Comparison of ENCODE assay signal across 24 cellular contexts in genomic region chr9:5708414-5708813, GRCh38.
DNase-seq lines count a peak whose midpoint lies in the region; ATAC-seq and TF ChIP-seq lines count a peak whose summit lies in the region.
"Had no signal": no experiment of that assay in that cellular context is flagged by ENCODE, and none has a peak within 500 bp of the region (broad histone marks: within the 10 kb centered on the region; RNA-seq: fewer than 3 reads in every experiment).

No MANE protein-coding gene starts in this region.

- ATAC-seq in HG03432 (IDR thresholded peaks at IDR 0.05; ENCODE audit: unreplicated experiment): no peak
- no peak for ATAC-seq in stimulated activated effector memory CD8-positive, alpha-beta T cell treated with anti-CD3 and anti-CD28 coated beads, Interleukin-12 subunit alpha, Interleukin-12 subunit beta, amount 100 ng/mL, for 72 hours
- ATAC-seq: left colon; Right ventricle myocardium inferior; SK-N-SH treated with all-trans-retinoic acid at 6 μM for 48 hours; stimulated activated memory B cell treated with anti-CD40 and anti-IgM and Interleukin-4, amounts not matched to agents 10 μg/mL and 1 μg/mL and 100 μg/mL, for 72 hours; T-helper 17 cell had no signal

- DNase-seq in A673 (ENCODE audit: low spot score) (peak; percentile 11), ELR (ENCODE audit: low read depth) (peak; percentile 6), OCI-LY7 (ENCODE audit: low spot score) (peak; percentile 31), endodermal cell (no peak), coronary artery (ENCODE audit: low spot score) (no peak)
- no peak for DNase-seq in stimulated activated effector memory CD8-positive, alpha-beta T cell treated with anti-CD3 and anti-CD28 coated beads, Interleukin-12 subunit alpha, Interleukin-12 subunit beta, amount 100 ng/mL, for 72 hours (ENCODE audit: low spot score in 2 of 2)
- DNase-seq: activated CD4-positive, alpha-beta T cell treated with anti-CD3 and anti-CD28 coated beads for 36 hours; amygdala; hippocampal formation; Kasumi-1; left colon; NCI-H1092 treated with DMSO at 0.1 percent for 48 hours; NCI-H187; NCI-H524 treated with DMSO at 0.1 percent for 48 hours; ovary; T-helper 17 cell; trophoblast cell had no signal

- H3K36me3 ChIP-seq in A673 (ENCODE audit: insufficient read depth, low read length, poor library complexity, severe bottlenecking) (peaks cover 10% of the 10 kb centered on the region), OCI-LY7 (ENCODE audit: insufficient read depth, low read length) (peaks cover 81% of the 10 kb centered on the region), endodermal cell (ENCODE audit: control insufficient read depth, insufficient read depth, low read length) (peaks cover 29% of the 10 kb centered on the region)
- H3K36me3 ChIP-seq: ovary had no signal

- H3K27ac ChIP-seq in A673 (ENCODE audit: low read depth, low read length, poor library complexity, severe bottlenecking): no peak overlapping the region
- H3K27ac ChIP-seq in OCI-LY7 (ENCODE audit: low read depth, low read length, poor library complexity, severe bottlenecking): no peak overlapping the region
- no peak overlapping the region for H3K27ac ChIP-seq in endodermal cell (ENCODE audit: low read depth, low read length)
- H3K27ac ChIP-seq in coronary artery: no peak overlapping the region
- H3K27ac ChIP-seq: ovary had no signal

- H3K9ac ChIP-seq in endodermal cell (ENCODE audit: extremely low read depth, low read length, poor library complexity, severe bottlenecking): no peak overlapping the region

- H3K27me3 Mint-ChIP-seq in endodermal cell (ENCODE audit: insufficient read depth): no peaks in the 10 kb centered on the region
- H3K27me3 Mint-ChIP-seq: activated CD4-positive, alpha-beta T cell treated with anti-CD3 and anti-CD28 coated beads for 36 hours; activated naive CD4-positive, alpha-beta T cell treated with anti-CD3 and anti-CD28 coated beads, Interleukin-2, amount 50 U/mL, for 24 hours; stimulated activated memory B cell treated with anti-CD40 and anti-IgM and Interleukin-4, amounts not matched to agents 10 μg/mL and 1 μg/mL and 100 μg/mL, for 72 hours; T-helper 17 cell had no signal

- H3K9me3 ChIP-seq in A673 (ENCODE audit: low read depth, low read length, poor library complexity, severe bottlenecking) (peaks cover 28% of the 10 kb centered on the region), OCI-LY7 (ENCODE audit: low read length) (peaks cover 40% of the 10 kb centered on the region), endodermal cell (ENCODE audit: control insufficient read depth, low read length) (peaks cover 58% of the 10 kb centered on the region)

- intact Hi-C loops in A673 (cut with micrococcal nuclease; ENCODE audit: unreplicated experiment) (no loop called here), OCI-LY7 (cut with micrococcal nuclease; ENCODE audit: unreplicated experiment) (no loop called here)

- no peak overlapping the region for H2AFZ ChIP-seq in OCI-LY7 (ENCODE audit: low read length)

- peaks cover 83% of the 10 kb centered on the region for H3K79me2 ChIP-seq in OCI-LY7 (ENCODE audit: insufficient read depth, low read depth, low read length)

- TF ChIP-seq CTCF in A673 (conservative IDR thresholded peaks at IDR 0.05; ENCODE audit: low read depth, low read length) (no peak), OCI-LY7 (conservative IDR thresholded peaks at IDR 0.05; ENCODE audit: low read length) (no peak), endodermal cell (conservative IDR thresholded peaks at IDR 0.05) (no peak), coronary artery (IDR thresholded peaks at IDR 0.05) (no peak)

- H3K4me1 Mint-ChIP-seq in endodermal cell: peaks cover 7% of the 10 kb centered on the region
- peaks cover 3% of the 10 kb centered on the region for H3K4me1 Mint-ChIP-seq in stimulated activated effector memory CD8-positive, alpha-beta T cell treated with anti-CD3 and anti-CD28 coated beads, Interleukin-12 subunit alpha, Interleukin-12 subunit beta, amount 100 ng/mL, for 72 hours
- H3K4me1 Mint-ChIP-seq: CD14-positive monocyte, neural crest cell, T-helper 17 cell had no signal

- no peak overlapping the region for H3K4me3 ChIP-seq in A673 (ENCODE audit: low read depth, low read length, poor library complexity, severe bottlenecking)
- H3K4me3 ChIP-seq in OCI-LY7 (ENCODE audit: low read depth, low read length, poor library complexity, severe bottlenecking): no peak overlapping the region
- peak overlapping the region; percentile 4 for H3K4me3 ChIP-seq in endodermal cell (ENCODE audit: low read length)
- H3K4me3 ChIP-seq in coronary artery: no peak overlapping the region
- H3K4me3 ChIP-seq: ovary had no signal

- CTCF ChIA-PET in A673 (lab: Charles Lee): no interaction called here
- CTCF ChIA-PET in OCI-LY7 (lab: Charles Lee; ENCODE audit: unreplicated experiment): no interaction called here

- peaks cover 58% of the 10 kb centered on the region for H3K36me3 Mint-ChIP-seq in endodermal cell (ENCODE audit: low read depth)
- H3K36me3 Mint-ChIP-seq in stimulated activated effector memory CD8-positive, alpha-beta T cell treated with anti-CD3 and anti-CD28 coated beads, Interleukin-12 subunit alpha, Interleukin-12 subunit beta, amount 100 ng/mL, for 72 hours: peaks cover 19% of the 10 kb centered on the region

- no peak overlapping the region for H3K27ac Mint-ChIP-seq in endodermal cell
- no peak overlapping the region for H3K27ac Mint-ChIP-seq in stimulated activated effector memory CD8-positive, alpha-beta T cell treated with anti-CD3 and anti-CD28 coated beads, Interleukin-12 subunit alpha, Interleukin-12 subunit beta, amount 100 ng/mL, for 72 hours
- H3K27ac Mint-ChIP-seq: activated CD4-positive, alpha-beta T cell treated with anti-CD3 and anti-CD28 coated beads for 36 hours; CD14-positive monocyte; stimulated activated memory B cell treated with anti-CD40 and anti-IgM and Interleukin-4, amounts not matched to agents 10 μg/mL and 1 μg/mL and 100 μg/mL, for 72 hours; T-helper 17 cell had no signal

- no peaks in the 10 kb centered on the region for H3K9me2 ChIP-seq in OCI-LY7 (ENCODE audit: insufficient read depth, low read length)

- peaks cover 35% of the 10 kb centered on the region for H3K9me3 Mint-ChIP-seq in endodermal cell
- peaks cover 23% of the 10 kb centered on the region for H3K9me3 Mint-ChIP-seq in stimulated activated effector memory CD8-positive, alpha-beta T cell treated with anti-CD3 and anti-CD28 coated beads, Interleukin-12 subunit alpha, Interleukin-12 subunit beta, amount 100 ng/mL, for 72 hours

- POLR2A ChIA-PET in A673 (lab: Charles Lee; ENCODE audit: low non-redundant PET): no interaction called here
- POLR2A ChIA-PET in OCI-LY7 (lab: Charles Lee): no interaction called here

- no peaks in the 10 kb centered on the region for H3K4me1 ChIP-seq in A673 (ENCODE audit: insufficient read depth, low read length, poor library complexity, severe bottlenecking)
- no peaks in the 10 kb centered on the region for H3K4me1 ChIP-seq in OCI-LY7 (ENCODE audit: insufficient read depth, low read length, poor library complexity, severe bottlenecking)
- H3K4me1 ChIP-seq in endodermal cell (ENCODE audit: control insufficient read depth, insufficient read depth, low read length): no peaks in the 10 kb centered on the region

- no peak overlapping the region for H3K4me2 ChIP-seq in OCI-LY7 (ENCODE audit: low read length)

- no peak overlapping the region for H3K4me3 Mint-ChIP-seq in endodermal cell
- no peak overlapping the region for H3K4me3 Mint-ChIP-seq in stimulated activated effector memory CD8-positive, alpha-beta T cell treated with anti-CD3 and anti-CD28 coated beads, Interleukin-12 subunit alpha, Interleukin-12 subunit beta, amount 100 ng/mL, for 72 hours
- H3K4me3 Mint-ChIP-seq: activated CD4-positive, alpha-beta T cell treated with anti-CD3 and anti-CD28 coated beads for 36 hours; activated naive CD4-positive, alpha-beta T cell treated with anti-CD3 and anti-CD28 coated beads, Interleukin-2, amount 50 U/mL, for 24 hours; CD14-positive monocyte; neural crest cell; stimulated activated memory B cell treated with anti-CD40 and anti-IgM and Interleukin-4, amounts not matched to agents 10 μg/mL and 1 μg/mL and 100 μg/mL, for 72 hours; T-helper 17 cell had no signal

- BruUV-seq in A673 (replicated peaks; lab: Mats Ljungman, UMichigan) (no TSS peak), OCI-LY7 (replicated peaks; lab: Mats Ljungman, UMichigan) (no TSS peak)

- no peaks in the 10 kb centered on the region for H4K20me1 ChIP-seq in OCI-LY7 (ENCODE audit: insufficient read depth, low read length)

- 95% methylated on average over 1 of the region's 1 CpG; no CpG with 5 or more reads in 1 of the 2 experiments for WGBS in endodermal cell (ENCODE audit: insufficient coverage in 1 of 2, insufficient read length in 1 of 2), 2 experiments

- H3K27me3 ChIP-seq in A673 (replicated peaks; ENCODE audit: insufficient read depth, low read depth, low read length, poor library complexity) (no peaks in the 10 kb centered on the region), endodermal cell (ENCODE audit: control insufficient read depth, insufficient read depth, low read length, poor library complexity, severe bottlenecking) (no peaks in the 10 kb centered on the region)
- H3K27me3 ChIP-seq: ovary had no signal

Comparison
In these comparisons a context has a peak if more than half of its experiments do, and no peak if none do; other contexts are left out.
1. DNase-seq: peak in A673 (single experiment), ELR (single experiment) and OCI-LY7 (single experiment); none in endodermal cell (single experiment), coronary artery (single experiment) and stimulated activated effector memory CD8-positive, alpha-beta T cell treated with anti-CD3 and anti-CD28 coated beads, Interleukin-12 subunit alpha, Interleukin-12 subunit beta, amount 100 ng/mL, for 72 hours (0 of 2).